14 cellular contexts compared by ENCODE assay signal in the genomic region with DNA sequence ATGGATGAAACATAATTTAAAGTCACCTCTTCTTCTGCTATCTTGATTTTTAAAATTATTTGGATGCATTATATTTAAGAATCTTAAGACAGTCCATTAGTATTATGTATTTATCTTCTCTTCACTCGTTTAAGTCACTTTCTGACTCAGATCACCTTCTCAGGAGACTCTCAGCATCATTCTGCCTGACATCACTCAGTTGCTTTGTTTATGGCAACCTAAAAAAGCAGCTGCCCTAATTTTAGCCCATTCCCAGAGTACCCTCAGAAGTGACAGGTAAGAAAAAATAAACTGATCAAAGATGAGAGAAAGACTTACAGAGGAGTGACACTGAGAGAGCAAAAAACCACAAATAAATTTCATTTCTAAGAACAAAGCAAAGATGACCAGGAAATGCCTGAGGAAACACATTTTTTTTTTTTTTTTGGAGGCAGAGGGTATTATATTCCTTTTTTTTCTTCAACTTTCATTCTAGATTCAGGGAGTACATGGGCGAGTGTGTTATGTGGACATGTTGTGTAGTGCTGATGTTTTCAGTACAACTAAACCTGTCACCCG.
DNase-seq lines count a peak whose midpoint lies in the region; ATAC-seq and TF ChIP-seq lines count a peak whose summit lies in the region.
"Had no signal": no experiment of that assay in that cellular context is flagged by ENCODE, and none has a peak within 500 bp of the region (broad histone marks: within the 10 kb centered on the region; RNA-seq: fewer than 3 reads in every experiment).

No MANE protein-coding gene starts in this region.

- no peak overlapping the region for H3K23ac ChIP-seq in IMR-90 (ENCODE audit: low read depth, low read length)

- peak overlapping the region; percentile 77 for H2BK20ac ChIP-seq in IMR-90 (ENCODE audit: low read depth, low read length)

- H3K79me1 ChIP-seq in IMR-90 (ENCODE audit: low read depth in 1 of 2, low read length in 2 of 2): peaks cover 0 to 6% of the 10 kb centered on the region in 2 experiments; a peak in 1 of 4 replicates

- peak overlapping the region; percentile 70; the same call in 1 of the 2 replicates for H2BK120ac ChIP-seq in IMR-90 (ENCODE audit: low read depth, low read length)

- H3K27ac Mint-ChIP-seq in osteocyte (ENCODE audit: unreplicated experiment): no peak overlapping the region
- H3K27ac Mint-ChIP-seq: IgD-negative memory B cell; memory B cell; stimulated activated naive CD8-positive, alpha-beta T cell treated with anti-CD3 and anti-CD28 coated beads, Interleukin-15, Interleukin-2, amounts not matched to agents 100 ng/mL and 50 ng/mL, for 24 hours had no signal

- TF ChIP-seq CTCF in IMR-90 (conservative IDR thresholded peaks at IDR 0.05; ENCODE audit: low read depth, low read length): no peak
- TF ChIP-seq CTCF in osteocyte (IDR thresholded peaks at IDR 0.05): no peak
- no peak for TF ChIP-seq CTCF in foreskin keratinocyte (conservative IDR thresholded peaks at IDR 0.05)

- no peak for DNase-seq in IMR-90
- no peak for DNase-seq in osteocyte (ENCODE audit: extremely low spot score, unreplicated experiment)
- DNase-seq in foreskin keratinocyte: no peak
- no peak for DNase-seq in posterior cingulate gyrus
- DNase-seq in NCI-H2029 treated with DMSO at 0.1 percent for 48 hours (lab: John Stamatoyannopoulos, UW): no peak
- DNase-seq: GM23248, NCI-H1930, pancreas had no signal

- TF ChIP-seq RAD21 in IMR-90 (IDR thresholded peaks at IDR 0.05; ENCODE audit: low read length): no peak

- TF ChIP-seq POLR2A in IMR-90 (IDR thresholded peaks at IDR 0.05; ENCODE audit: low read depth, low read length): no peak

- no peak overlapping the region for H2BK5ac ChIP-seq in IMR-90 (ENCODE audit: low read depth, low read length, poor library complexity, severe bottlenecking)

- H3K4ac ChIP-seq in IMR-90 (ENCODE audit: low read depth, low read length): peak overlapping the region; percentile 20; the same call in 1 of the 2 replicates

- H4K91ac ChIP-seq in IMR-90 (ENCODE audit: insufficient read depth, low read depth, low read length): 0 out of 2 replicates have a peak overlapping the region, but pooled peaks have one; percentile 11

- H3K27me3 ChIP-seq in IMR-90 (ENCODE audit: control insufficient read depth, insufficient read depth, low read length): no peaks in the 10 kb centered on the region
- no peaks in the 10 kb centered on the region for H3K27me3 ChIP-seq in foreskin keratinocyte
- H3K27me3 ChIP-seq: pancreas had no signal

- no peak overlapping the region for H3K4me3 Mint-ChIP-seq in osteocyte (ENCODE audit: unreplicated experiment)
- H3K4me3 Mint-ChIP-seq: IgD-negative memory B cell; memory B cell; stimulated activated naive CD8-positive, alpha-beta T cell treated with anti-CD3 and anti-CD28 coated beads, Interleukin-15, Interleukin-2, amounts not matched to agents 100 ng/mL and 50 ng/mL, for 24 hours had no signal

- H2AK9ac ChIP-seq in IMR-90 (replicated peaks; ENCODE audit: low read depth, low read length, poor library complexity): no peak overlapping the region

- H3K14ac ChIP-seq in IMR-90 (replicated peaks; ENCODE audit: low read depth, low read length): peak overlapping the region; percentile 64

- no peak overlapping the region for H3K4me2 ChIP-seq in IMR-90 (ENCODE audit: low read depth, low read length)

- no peaks in the 10 kb centered on the region for H4K20me1 ChIP-seq in IMR-90 (ENCODE audit: insufficient read depth, low read length)

- no peak overlapping the region for H3K18ac ChIP-seq in IMR-90 (ENCODE audit: low read depth, low read length)

- CTCF ChIA-PET in IMR-90 (lab: Yijun Ruan, JAX): no interaction called here

- no peaks in the 10 kb centered on the region for H3K4me1 ChIP-seq in IMR-90 (ENCODE audit: control insufficient read depth, insufficient read depth, low read length)
- H3K4me1 ChIP-seq in foreskin keratinocyte: peaks cover 8% of the 10 kb centered on the region
- H3K4me1 ChIP-seq: pancreas had no signal

- no peaks in the 10 kb centered on the region for H3K9me3 Mint-ChIP-seq in osteocyte (ENCODE audit: unreplicated experiment)
- H3K9me3 Mint-ChIP-seq: stimulated activated naive CD8-positive, alpha-beta T cell treated with anti-CD3 and anti-CD28 coated beads, Interleukin-15, Interleukin-2, amounts not matched to agents 100 ng/mL and 50 ng/mL, for 24 hours had no signal

- H2AFZ ChIP-seq in IMR-90 (replicated peaks; ENCODE audit: low read length, poor library complexity): no peak overlapping the region
- H2AFZ ChIP-seq: GM23248 had no signal

- H3K9ac ChIP-seq in IMR-90 (ENCODE audit: low read depth, low read length): no peak overlapping the region
- H3K9ac ChIP-seq: GM23248 had no signal

- no peaks in the 10 kb centered on the region for H3K36me3 ChIP-seq in IMR-90 (ENCODE audit: control insufficient read depth, insufficient read depth, low read length)
- H3K36me3 ChIP-seq: pancreas had no signal

- H3K9me3 ChIP-seq in IMR-90 (ENCODE audit: control insufficient read depth, insufficient read depth, low read length): no peaks in the 10 kb centered on the region
- H3K9me3 ChIP-seq: pancreas had no signal

- H3K4me3 ChIP-seq in IMR-90 (ENCODE audit: insufficient read depth, low read depth, low read length): no peak overlapping the region
- H3K4me3 ChIP-seq: GM23248, pancreas had no signal

- peak overlapping the region; percentile 71; the same call in 2 of the 3 replicates for H2BK15ac ChIP-seq in IMR-90 (ENCODE audit: low read depth, low read length)

- in situ Hi-C loops in IMR-90 (cut with MboI; ENCODE audit: low sequenced_read_pairs): no loop called here

- no peak overlapping the region for H4K5ac ChIP-seq in IMR-90 (ENCODE audit: low read depth, low read length)

- no CpG with 5 or more reads among the region's 3 CpGs for WGBS in IMR-90 (ENCODE audit: extremely low coverage in 2 of 2, insufficient read length in 1 of 2), 2 experiments

- no peak overlapping the region for H3K56ac ChIP-seq in IMR-90 (ENCODE audit: extremely low read depth, insufficient read depth, low read length)

- H3K9me1 ChIP-seq in IMR-90 (ENCODE audit: insufficient read depth, low read length): peaks cover 4% of the 10 kb centered on the region; the same call in 1 of the 2 replicates

- H3K27ac ChIP-seq in IMR-90 (ENCODE audit: insufficient read depth, low read length) (no peak overlapping the region), foreskin keratinocyte (no peak overlapping the region)
- H3K27ac ChIP-seq: GM23248, pancreas had no signal

- POLR2A ChIA-PET in IMR-90 (lab: Charles Lee; ENCODE audit: unreplicated experiment): no interaction called here

- BruUV-seq in IMR-90 (replicated peaks; lab: Mats Ljungman, UMichigan): no TSS peak

- ATAC-seq in GM18867 (IDR thresholded peaks at IDR 0.05; ENCODE audit: unreplicated experiment) (peak; percentile 53), GM21529 (IDR thresholded peaks at IDR 0.05; ENCODE audit: unreplicated experiment) (peak; percentile 45), HG03045 (IDR thresholded peaks at IDR 0.05; ENCODE audit: unreplicated experiment) (peak; percentile 42), IMR-90 (ENCODE audit: low read depth) (no peak), foreskin keratinocyte (no peak)
- ATAC-seq: pancreas had no signal

- no peaks in the 10 kb centered on the region for H3K36me3 Mint-ChIP-seq in osteocyte (ENCODE audit: unreplicated experiment)
- H3K36me3 Mint-ChIP-seq: IgD-negative memory B cell, memory B cell had no signal

- H2AK5ac ChIP-seq in IMR-90 (ENCODE audit: low read depth, low read length): no peak overlapping the region

- no peaks in the 10 kb centered on the region for H3K27me3 Mint-ChIP-seq in osteocyte (ENCODE audit: unreplicated experiment)
- H3K27me3 Mint-ChIP-seq: IgD-negative memory B cell; memory B cell; stimulated activated naive CD8-positive, alpha-beta T cell treated with anti-CD3 and anti-CD28 coated beads, Interleukin-15, Interleukin-2, amounts not matched to agents 100 ng/mL and 50 ng/mL, for 24 hours had no signal

- dilution Hi-C loops in IMR-90 (cut with HindIII; ENCODE audit: low sequenced_read_pairs, unreplicated experiment): loop anchor here (25.0 kb wide), 1 partner anchor 97 kb away; no protein-coding TSS in a partner anchor

- intact Hi-C loops in IMR-90 (cut with micrococcal nuclease) (no loop called here), posterior cingulate gyrus (cut with DNase I) (no loop called here)

- peaks cover 5% of the 10 kb centered on the region for H3K4me1 Mint-ChIP-seq in osteocyte (ENCODE audit: unreplicated experiment)
- H3K4me1 Mint-ChIP-seq: memory B cell had no signal

- peak overlapping the region; percentile 5 to 26; a peak in 2 of 4 replicates for H4K8ac ChIP-seq in IMR-90 (ENCODE audit: low read depth in 2 of 2, low read length in 2 of 2)

TF ChIP-seq in IMR-90, 13 proteins besides CTCF, POLR2A, EP300 and RAD21:
- TF ChIP-seq, protein P1, sequence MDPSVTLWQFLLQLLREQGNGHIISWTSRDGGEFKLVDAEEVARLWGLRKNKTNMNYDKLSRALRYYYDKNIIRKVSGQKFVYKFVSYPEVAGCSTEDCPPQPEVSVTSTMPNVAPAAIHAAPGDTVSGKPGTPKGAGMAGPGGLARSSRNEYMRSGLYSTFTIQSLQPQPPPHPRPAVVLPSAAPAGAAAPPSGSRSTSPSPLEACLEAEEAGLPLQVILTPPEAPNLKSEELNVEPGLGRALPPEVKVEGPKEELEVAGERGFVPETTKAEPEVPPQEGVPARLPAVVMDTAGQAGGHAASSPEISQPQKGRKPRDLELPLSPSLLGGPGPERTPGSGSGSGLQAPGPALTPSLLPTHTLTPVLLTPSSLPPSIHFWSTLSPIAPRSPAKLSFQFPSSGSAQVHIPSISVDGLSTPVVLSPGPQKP (IDR thresholded peaks at IDR 0.05; ENCODE audit: borderline replicate concordance, low read depth, low read length): no peak
- no peak for TF ChIP-seq CHD1 (IDR thresholded peaks at IDR 0.05; ENCODE audit: low read depth, low read length)
- no peak for TF ChIP-seq MAFK (IDR thresholded peaks at IDR 0.05; ENCODE audit: low read depth, low read length)
- no peak for TF ChIP-seq RFX5 (IDR thresholded peaks at IDR 0.05; ENCODE audit: low read depth, low read length)
- no peak for TF ChIP-seq MAZ (IDR thresholded peaks at IDR 0.05; ENCODE audit: borderline replicate concordance, low read depth, low read length)
- TF ChIP-seq RCOR1 (IDR thresholded peaks at IDR 0.05; ENCODE audit: insufficient replicate concordance, low read length): no peak
- TF ChIP-seq NFE2L2 (IDR thresholded peaks at IDR 0.05; ENCODE audit: low read depth, low read length): no peak
- TF ChIP-seq CEBPB (IDR thresholded peaks at IDR 0.05; ENCODE audit: low read depth, low read length): no peak
- TF ChIP-seq, protein P2, sequence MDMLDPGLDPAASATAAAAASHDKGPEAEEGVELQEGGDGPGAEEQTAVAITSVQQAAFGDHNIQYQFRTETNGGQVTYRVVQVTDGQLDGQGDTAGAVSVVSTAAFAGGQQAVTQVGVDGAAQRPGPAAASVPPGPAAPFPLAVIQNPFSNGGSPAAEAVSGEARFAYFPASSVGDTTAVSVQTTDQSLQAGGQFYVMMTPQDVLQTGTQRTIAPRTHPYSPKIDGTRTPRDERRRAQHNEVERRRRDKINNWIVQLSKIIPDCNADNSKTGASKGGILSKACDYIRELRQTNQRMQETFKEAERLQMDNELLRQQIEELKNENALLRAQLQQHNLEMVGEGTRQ (IDR thresholded peaks at IDR 0.05; ENCODE audit: low read depth, low read length): no peak
- TF ChIP-seq BHLHE40 (IDR thresholded peaks at IDR 0.05; ENCODE audit: low read depth, low read length): no peak

Comparison
In these comparisons a context has a peak if more than half of its experiments do, and no peak if none do; other contexts are left out.
1. ATAC-seq: peak in GM18867 (single experiment), GM21529 (single experiment) and HG03045 (single experiment); none in IMR-90 (single experiment) and foreskin keratinocyte (single experiment).